ENCODE assay signal across 8 cellular contexts in the genomic region with DNA sequence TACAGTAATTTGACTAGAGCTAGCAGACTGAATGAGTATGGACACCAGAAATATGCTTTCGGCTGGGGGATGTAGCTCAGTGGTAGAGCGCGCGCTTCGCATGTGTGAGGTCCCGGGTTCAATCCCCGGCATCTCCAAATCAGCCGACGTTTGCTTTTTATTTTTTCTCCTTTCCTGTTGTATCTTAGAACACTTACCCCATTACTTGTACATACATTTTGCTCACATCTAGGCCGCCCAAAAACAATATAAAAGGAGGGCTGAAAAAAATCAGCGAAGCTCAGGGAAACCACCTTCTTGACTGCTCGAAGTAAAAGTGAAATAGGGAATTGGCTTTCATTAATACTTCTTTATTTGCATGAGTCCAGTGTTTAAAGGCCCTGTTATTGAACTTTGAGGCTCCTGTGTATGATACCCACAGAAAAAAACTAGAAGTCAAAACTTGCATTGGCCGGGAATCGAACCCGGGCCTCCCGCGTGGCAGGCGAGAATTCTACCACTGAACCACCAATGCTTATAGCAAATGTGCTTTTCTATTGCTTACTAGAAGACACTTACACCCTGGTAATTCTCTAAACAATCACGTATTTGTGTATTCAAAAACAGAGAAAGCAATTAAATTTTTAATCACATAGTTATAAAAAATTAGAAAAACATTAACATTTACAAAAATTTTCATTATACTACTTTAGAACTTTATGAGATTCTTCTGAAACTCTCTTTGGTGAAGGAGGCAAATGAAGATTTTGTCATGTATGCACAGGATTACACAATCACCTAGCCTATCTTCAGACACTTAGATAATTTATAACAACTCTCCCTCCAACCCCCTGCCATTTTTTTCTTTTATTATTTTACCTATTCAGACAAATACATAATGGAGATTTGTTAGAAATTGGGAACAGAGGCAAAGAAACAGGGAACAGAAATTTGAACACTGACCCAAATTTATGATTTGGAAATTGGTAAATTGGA. TPM values are rescaled to one million over a fixed set of nuclear protein-coding genes. Genes with fewer than 3 reads are reported as not detected.
DNase-seq lines count a peak whose midpoint lies in the region; ATAC-seq, FAIRE-seq and TF ChIP-seq lines count a peak whose summit lies in the region.

No MANE protein-coding gene starts in this region.

- H3K4me3 ChIP-seq in keratinocyte (ENCODE audit: control insufficient read depth in 2 of 3, extremely low read depth in 1 of 3, insufficient read depth in 2 of 3, low read depth in 1 of 3, low read length in 3 of 3): peak overlapping the region; percentile 56 to 86 (median 85)

- no peaks in the 10 kb centered on the region for H3K9me3 ChIP-seq in keratinocyte (ENCODE audit: control insufficient read depth, low read depth, low read length)

- H3K27ac Mint-ChIP-seq in chondrocyte (ENCODE audit: unreplicated experiment): peak overlapping the region; percentile 76

- dilution Hi-C loops in keratinocyte (cut with MboI; ENCODE audit: extremely low pct_ligation_motif_present, low sequenced_read_pairs): no loop called here

- H3K4me2 ChIP-seq in keratinocyte (ENCODE audit: control insufficient read depth, extremely low read depth, insufficient read depth, low read depth, low read length): peak overlapping the region; percentile 85

- peaks cover 8% of the 10 kb centered on the region for H3K4me1 ChIP-seq in keratinocyte (ENCODE audit: control insufficient read depth, extremely low read depth, insufficient read depth, low read length)

- no peak for FAIRE-seq in keratinocyte (lab: Jason Lieb, UNC)

- DNase-seq in AG08396 (ENCODE audit: low spot score) (peak; percentile 75), NCI-H446 (lab: John Stamatoyannopoulos, UW) (peak; percentile 82 to 85), chondrocyte (ENCODE audit: low spot score) (no peak), keratinocyte (ENCODE audit: low read depth, low spot score) (peak; percentile 48)
- peak; percentile 71 for DNase-seq in activated CD4-positive, alpha-beta T cell treated with anti-CD3 and anti-CD28 coated beads for 1 hour
- peak; percentile 75 for DNase-seq in stimulated activated CD4-positive, alpha-beta T cell treated with anti-CD3 and anti-CD28 coated beads, Interleukin-12 subunit alpha, Interleukin-12 subunit beta, amount 100 ng/mL, for 4 hours

- peak overlapping the region; percentile 73 for H3K27ac ChIP-seq in keratinocyte (ENCODE audit: control insufficient read depth, insufficient read depth, low read length)

- TF ChIP-seq CTCF in chondrocyte (IDR thresholded peaks at IDR 0.05): no peak
- TF ChIP-seq CTCF in keratinocyte (optimal IDR thresholded peaks at IDR 0.05 in 1 of 3, IDR thresholded peaks at IDR 0.05 in 1 of 3, conservative IDR thresholded peaks at IDR 0.05 in 1 of 3; ENCODE audit: extremely low read depth in 1 of 3, insufficient read depth in 2 of 3, low read length in 3 of 3): no peak

- peaks cover 14% of the 10 kb centered on the region for H3K4me1 Mint-ChIP-seq in chondrocyte (ENCODE audit: low read depth)

- peak overlapping the region; percentile 92 for H2AFZ ChIP-seq in keratinocyte (ENCODE audit: control insufficient read depth, low read length)

- no peaks in the 10 kb centered on the region for H3K27me3 Mint-ChIP-seq in chondrocyte (ENCODE audit: low read depth)

- H3K9me3 Mint-ChIP-seq in chondrocyte (ENCODE audit: low read depth): no peaks in the 10 kb centered on the region

- no peaks in the 10 kb centered on the region for H4K20me1 ChIP-seq in keratinocyte (ENCODE audit: control insufficient read depth, extremely low read depth, insufficient read depth, low read length)

- H3K79me2 ChIP-seq in keratinocyte (ENCODE audit: control insufficient read depth, insufficient read depth, low read length): no peaks in the 10 kb centered on the region

- H3K36me3 ChIP-seq in keratinocyte (ENCODE audit: control insufficient read depth in 2 of 2, extremely low read depth in 1 of 2, insufficient read depth in 2 of 2, low read length in 2 of 2): no peaks in the 10 kb centered on the region

- peak overlapping the region; percentile 88 for H3K4me3 Mint-ChIP-seq in chondrocyte (ENCODE audit: unreplicated experiment)

- no peaks in the 10 kb centered on the region for H3K27me3 ChIP-seq in keratinocyte (ENCODE audit: control insufficient read depth, extremely low read depth, insufficient read depth, low read length)

- H3K9me1 ChIP-seq in keratinocyte (ENCODE audit: control insufficient read depth, extremely low read depth, insufficient read depth, low read length): no peaks in the 10 kb centered on the region

- peak overlapping the region; percentile 78 for H3K9ac ChIP-seq in keratinocyte (ENCODE audit: control insufficient read depth, extremely low read depth, insufficient read depth, low read length)

- ATAC-seq in GM19025 (IDR thresholded peaks at IDR 0.05; ENCODE audit: low read depth, unreplicated experiment) (peak; percentile 58), HG03342 (IDR thresholded peaks at IDR 0.05; ENCODE audit: unreplicated experiment) (peak; percentile 53)

- H3K36me3 Mint-ChIP-seq in chondrocyte (ENCODE audit: low read depth): no peaks in the 10 kb centered on the region

RNA-seq across cellular contexts. Expression of a gene that starts 35.2 kb away (rescaled TPM):
- total RNA-seq in chondrocyte: 21.1 to 29.1 TPM (median 25.5 TPM) in 3 replicates
- 16.3 to 27.6 TPM (median 18.3 TPM) in 3 replicates for polyA plus RNA-seq in keratinocyte
- polyA plus RNA-seq in keratinocyte (2011; ENCODE audit: low read depth): 30.8 TPM
- polyA plus RNA-seq in keratinocyte (2011; cell fraction: cytosol; rRNA removed): 11.1 and 14.2 TPM in 2 replicates
- 21.7 and 34.2 TPM in 2 replicates for polyA plus RNA-seq in keratinocyte (2011; cell fraction: nucleus; rRNA removed)
- 11.5 and 27.7 TPM in 2 replicates for polyA plus RNA-seq in keratinocyte (2012; ENCODE audit: low replicate concordance)
- 30.6 to 87.4 TPM (median 49.5 TPM) in 3 replicates for polyA minus RNA-seq in keratinocyte
- 26.9 TPM for polyA minus RNA-seq in keratinocyte (2011; cell fraction: cytosol; rRNA and poly(A)+ RNA removed)
- polyA minus RNA-seq in keratinocyte (2011; cell fraction: nucleus; rRNA and poly(A)+ RNA removed): 45.5 and 76.5 TPM in 2 replicates
